In genomic region chr3:101849714-101850326, GRCh38 we compare ENCODE assay signal across 8 cellular contexts. TPM values are rescaled to one million over a fixed set of nuclear protein-coding genes. Genes with fewer than 3 reads are reported as not detected.
A peak's percentile ranks its signal among the peaks of the same experiment; 100 is the strongest.
DNase-seq lines count a peak whose midpoint lies in the region; ATAC-seq, FAIRE-seq and TF ChIP-seq lines count a peak whose summit lies in the region.

No MANE protein-coding gene starts in this region.

- ATAC-seq in GM19467 (IDR thresholded peaks at IDR 0.05; ENCODE audit: unreplicated experiment): peak; percentile 24
- peak; percentile 11 for ATAC-seq in HG03565 (IDR thresholded peaks at IDR 0.05; ENCODE audit: unreplicated experiment)
- peak; percentile 26 for ATAC-seq in WTC11
- peak; percentile 41 for ATAC-seq in central memory CD8-positive, alpha-beta T cell (replicated peaks; ENCODE audit: extremely low read depth, poor library complexity, severe bottlenecking)
- peak; percentile 47 for ATAC-seq in lower lobe of right lung

- H3K9me3 ChIP-seq in lower lobe of right lung: no peaks in the 10 kb centered on the region

- intact Hi-C loops in lower lobe of right lung (cut with DNase I): no loop called here

- peak overlapping the region; percentile 89 for H3K4me3 ChIP-seq in lower lobe of right lung

- H3K27me3 ChIP-seq in lower lobe of right lung (ENCODE audit: low read depth): no peaks in the 10 kb centered on the region

- H3K36me3 Mint-ChIP-seq in WTC11: peaks cover 38% of the 10 kb centered on the region
- H3K36me3 Mint-ChIP-seq in central memory CD8-positive, alpha-beta T cell (ENCODE audit: insufficient read depth): peaks cover 52% of the 10 kb centered on the region

- CTCF ChIA-PET in WTC11 (lab: Charles Lee): interaction anchor here (0.7 to 2.7 kb wide), 5 partner anchors 15 to 687 kb away, joined by 3 to 10 read pairs (median 4); no protein-coding TSS in a partner anchor

- peaks cover 53% of the 10 kb centered on the region for H3K4me1 ChIP-seq in lower lobe of right lung

- H3K4me3 Mint-ChIP-seq in WTC11: peak overlapping the region; percentile 90
- H3K4me3 Mint-ChIP-seq in central memory CD8-positive, alpha-beta T cell: peak overlapping the region; percentile 95

- TF ChIP-seq CTCF in D721Med (IDR thresholded peaks at IDR 0.05; ENCODE audit: insufficient read depth, missing control alignments): no peak
- TF ChIP-seq CTCF in WTC11 (IDR thresholded peaks at IDR 0.05): no peak
- no peak for TF ChIP-seq CTCF in lower lobe of right lung (IDR thresholded peaks at IDR 0.05)

- POLR2A ChIA-PET in WTC11 (lab: Charles Lee): interaction anchor here (0.5 to 2.2 kb wide), 12 partner anchors 8 to 1283 kb away, joined by 3 to 20 read pairs (median 4); no protein-coding TSS in a partner anchor

- H3K4me1 Mint-ChIP-seq in WTC11: peaks cover 39% of the 10 kb centered on the region
- peaks cover 40% of the 10 kb centered on the region for H3K4me1 Mint-ChIP-seq in central memory CD8-positive, alpha-beta T cell

- FAIRE-seq in D721Med (lab: Jason Lieb, UNC): no peak

- H3K9me3 Mint-ChIP-seq in WTC11: peaks cover 8% of the 10 kb centered on the region
- no peaks in the 10 kb centered on the region for H3K9me3 Mint-ChIP-seq in central memory CD8-positive, alpha-beta T cell

- no peaks in the 10 kb centered on the region for H3K27me3 Mint-ChIP-seq in WTC11 (ENCODE audit: low read depth)
- H3K27me3 Mint-ChIP-seq in central memory CD8-positive, alpha-beta T cell: no peaks in the 10 kb centered on the region

- peak overlapping the region; percentile 100 for H3K27ac ChIP-seq in lower lobe of right lung

- H3K36me3 ChIP-seq in lower lobe of right lung: peaks cover 33% of the 10 kb centered on the region

- DNase-seq in D721Med (ENCODE audit: insufficient read length, low spot score): peak; percentile 14
- DNase-seq in WTC11 (ENCODE audit: low spot score): peak; percentile 55
- peak; percentile 37 to 50 for DNase-seq in central memory CD8-positive, alpha-beta T cell (ENCODE audit: low spot score in 2 of 2)
- DNase-seq in lower lobe of right lung: peak; percentile 76
- peak; percentile 22 to 49 (median 22) for DNase-seq in stimulated activated CD4-positive, alpha-beta T cell treated with anti-CD3 and anti-CD28 coated beads, TNF-alpha, amount 100 ng/mL, for 24 hours (ENCODE audit: low read depth in 3 of 3)
- DNase-seq in GM19240 (ENCODE audit: insufficient read length, low spot score): no peak

- H3K27ac Mint-ChIP-seq in WTC11: peak overlapping the region; percentile 77
- H3K27ac Mint-ChIP-seq in central memory CD8-positive, alpha-beta T cell (ENCODE audit: low read depth): peak overlapping the region; percentile 99

TF ChIP-seq in WTC11, 78 proteins besides CTCF, POLR2A, EP300 and RAD21:
- 0 out of 2 replicates have a peak, but pooled peaks have one; percentile 3 for TF ChIP-seq E2F5 (CRISPR knock-in tag; IDR thresholded peaks at IDR 0.05)
- 0 out of 2 replicates have a peak, but pooled peaks have one; percentile 21 for TF ChIP-seq ATF1 (CRISPR knock-in tag; IDR thresholded peaks at IDR 0.05)
- TF ChIP-seq ZNF671 (CRISPR knock-in tag; IDR thresholded peaks at IDR 0.05): no peak
- TF ChIP-seq ARID4B (CRISPR knock-in tag; IDR thresholded peaks at IDR 0.05; ENCODE audit: borderline replicate concordance): no peak
- 0 out of 2 replicates have a peak, but pooled peaks have one; percentile 25 for TF ChIP-seq ZBTB43 (CRISPR knock-in tag; IDR thresholded peaks at IDR 0.05)
- TF ChIP-seq TP53 (CRISPR knock-in tag; IDR thresholded peaks at IDR 0.05): 0 out of 2 replicates have a peak, but pooled peaks have one; percentile 13

RNA-seq across cellular contexts. Expression of gene NFKBIZ, which starts 0.5 kb away (rescaled TPM):
- total RNA-seq in WTC11 (2021) (15.1 to 17.9 TPM (median 16.9 TPM) in 3 replicates), lower lobe of right lung (76.2 TPM)
